In genomic region chr15:92383528-92384326, GRCh38 we compare ENCODE assay signal across 9 cellular contexts. TPM values are rescaled to one million over a fixed set of nuclear protein-coding genes. Genes with fewer than 3 reads are reported as not detected.
DNase-seq lines count a peak whose midpoint lies in the region; ATAC-seq, FAIRE-seq and TF ChIP-seq lines count a peak whose summit lies in the region.
"Had no signal": no experiment of that assay in that cellular context is flagged by ENCODE, and none has a peak within 500 bp of the region (broad histone marks: within the 10 kb centered on the region; RNA-seq: fewer than 3 reads in every experiment).

No MANE protein-coding gene starts in this region.

- TF ChIP-seq POLR2A in H1 (IDR thresholded peaks at IDR 0.05; ENCODE audit: control extremely low read depth in 1 of 2, low read depth in 2 of 2, low read length in 2 of 2), result no peak

- H3K27me3 ChIP-seq in Karpas-422 (ENCODE audit: low read length), result no peaks in the 10 kb centered on the region
- H3K27me3 ChIP-seq in H1 (replicated peaks in 1 of 4; ENCODE audit: control insufficient read depth in 3 of 4, extremely low read depth in 1 of 4, insufficient read depth in 3 of 4, low read length in 3 of 4), result peaks cover 0 to 2% (median under 1%) of the 10 kb centered on the region in 4 experiments; a peak in 2 of 7 replicates

- H2AFZ ChIP-seq in Karpas-422 (ENCODE audit: low read length), result no peak overlapping the region
- no peak overlapping the region for H2AFZ ChIP-seq in H1 (ENCODE audit: low read length)

- TF ChIP-seq RAD21 in H1 (IDR thresholded peaks at IDR 0.05 in 1 of 2, conservative IDR thresholded peaks at IDR 0.05 in 1 of 2; ENCODE audit: low read depth in 2 of 2, low read length in 2 of 2), result peak; percentile 82 to 87

- H3K9me3 Mint-ChIP-seq in activated naive CD4-positive, alpha-beta T cell treated with anti-CD3 and anti-CD28 coated beads for 36 hours, result no peaks in the 10 kb centered on the region

- H3K9me2 ChIP-seq in Karpas-422 (replicated peaks; ENCODE audit: insufficient read depth, low read length), result no peaks in the 10 kb centered on the region

- no peak overlapping the region for H4K5ac ChIP-seq in H1 (ENCODE audit: insufficient read length, low read depth, low read length)

- H4K20me1 ChIP-seq in Karpas-422 (ENCODE audit: insufficient read depth, low read depth, low read length), result no peaks in the 10 kb centered on the region
- no peaks in the 10 kb centered on the region for H4K20me1 ChIP-seq in H1 (replicated peaks in 1 of 2; ENCODE audit: control insufficient read depth in 1 of 2, insufficient read depth in 2 of 2, low read length in 2 of 2)

- no peak overlapping the region for H3K14ac ChIP-seq in H1 (ENCODE audit: insufficient read length)

- H3K4me3 ChIP-seq in Karpas-422 (ENCODE audit: low read length) (no peak overlapping the region), H1 (ENCODE audit: extremely low read depth in 1 of 4, insufficient read depth in 2 of 4, low read depth in 3 of 4, low read length in 4 of 4) (no peak overlapping the region)

- no peak overlapping the region for H2BK120ac ChIP-seq in H1 (replicated peaks; ENCODE audit: low read depth, low read length)

- no peak overlapping the region for H3K27ac Mint-ChIP-seq in activated naive CD4-positive, alpha-beta T cell treated with anti-CD3 and anti-CD28 coated beads for 36 hours
- H3K27ac Mint-ChIP-seq: activated naive CD4-positive, alpha-beta T cell treated with anti-CD3 and anti-CD28 coated beads, Interleukin-2, amount 50 U/mL, for 72 hours had no signal

- H3K4me2 ChIP-seq in Karpas-422 (ENCODE audit: low read depth, low read length, poor library complexity, severe bottlenecking) (no peak overlapping the region), H1 (ENCODE audit: insufficient read depth in 1 of 2, low read depth in 2 of 2, low read length in 2 of 2) (no peak overlapping the region)

- no peaks in the 10 kb centered on the region for H3K36me3 Mint-ChIP-seq in activated naive CD4-positive, alpha-beta T cell treated with anti-CD3 and anti-CD28 coated beads for 36 hours (ENCODE audit: low read depth)
- H3K36me3 Mint-ChIP-seq: activated naive CD4-positive, alpha-beta T cell treated with anti-CD3 and anti-CD28 coated beads, Interleukin-2, amount 50 U/mL, for 72 hours had no signal

- peaks cover 28% of the 10 kb centered on the region for H3K27me3 Mint-ChIP-seq in activated naive CD4-positive, alpha-beta T cell treated with anti-CD3 and anti-CD28 coated beads for 36 hours (ENCODE audit: low read depth)

- H3K4me3 Mint-ChIP-seq in activated naive CD4-positive, alpha-beta T cell treated with anti-CD3 and anti-CD28 coated beads for 36 hours, result no peak overlapping the region

- no peak overlapping the region for H4K91ac ChIP-seq in H1 (replicated peaks; ENCODE audit: insufficient read length, low read length)

- no peak overlapping the region for H3K18ac ChIP-seq in H1 (ENCODE audit: extremely low read depth, low read length)

- FAIRE-seq in H1 (lab: Jason Lieb, UNC), result peak; percentile 77

- no peaks in the 10 kb centered on the region for H3K79me2 ChIP-seq in Karpas-422 (ENCODE audit: low read length)
- H3K79me2 ChIP-seq in H1 (ENCODE audit: control insufficient read depth in 1 of 2, insufficient read depth in 2 of 2, low read length in 2 of 2), result no peaks in the 10 kb centered on the region

- ATAC-seq in HG02938 (IDR thresholded peaks at IDR 0.05; ENCODE audit: unreplicated experiment) (no peak), GM18870 (IDR thresholded peaks at IDR 0.05; ENCODE audit: unreplicated experiment) (no peak)
- ATAC-seq: activated naive CD4-positive, alpha-beta T cell treated with anti-CD3 and anti-CD28 coated beads, Interleukin-2, amount 50 U/mL, for 72 hours had no signal

- intact Hi-C loops in activated naive CD4-positive, alpha-beta T cell treated with anti-CD3 and anti-CD28 coated beads for 36 hours (cut with micrococcal nuclease), result loop anchor here (1.0 kb wide), 1 partner anchor 286 kb away; no protein-coding TSS in a partner anchor

- H3K56ac ChIP-seq in H1 (replicated peaks; ENCODE audit: insufficient read length, low read depth, low read length), result no peak overlapping the region

- H2BK12ac ChIP-seq in H1 (ENCODE audit: low read depth, low read length), result no peak overlapping the region

- H2BK15ac ChIP-seq in H1 (ENCODE audit: low read length), result no peak overlapping the region

- POLR2A ChIA-PET in H1 (lab: Charles Lee; ENCODE audit: partially characterized antibody), result interaction anchor here (0.7 kb wide), 1 partner anchor 1541 kb away, joined by 3 read pairs; no protein-coding TSS in a partner anchor

- CTCF ChIA-PET in activated naive CD4-positive, alpha-beta T cell treated with anti-CD3 and anti-CD28 coated beads for 36 hours (lab: Charles Lee), result interaction anchor here (0.7 kb wide), 1 partner anchor 26 kb away, joined by 3 read pairs; no protein-coding TSS in a partner anchor
- CTCF ChIA-PET in H1 (lab: Charles Lee; ENCODE audit: partially characterized antibody), result interaction anchor here (1.0 to 3.0 kb wide), 14 partner anchors 10 to 289 kb away, joined by 3 to 17 read pairs (median 4); partner anchors contain the start of gene ST8SIA2

- TF ChIP-seq EP300 in H1 (IDR thresholded peaks at IDR 0.05; ENCODE audit: borderline replicate concordance in 1 of 2, low read depth in 2 of 2, low read length in 2 of 2), result peak in 1 of 2 experiments; percentile 78; a peak in 2 of 3 replicates

- H4K8ac ChIP-seq in H1 (ENCODE audit: extremely low read depth, insufficient read depth, low read length), result no peak overlapping the region

- H3K4ac ChIP-seq in H1 (replicated peaks; ENCODE audit: insufficient read length, low read depth, low read length), result no peak overlapping the region

- peak; percentile 54 for DNase-seq in activated naive CD4-positive, alpha-beta T cell treated with anti-CD3 and anti-CD28 coated beads for 36 hours
- no peak for DNase-seq in activated naive CD4-positive, alpha-beta T cell treated with anti-CD3 and anti-CD28 coated beads, Interleukin-2, amount 50 U/mL, for 16 hours
- peak; percentile 70 for DNase-seq in Karpas-422
- DNase-seq in H1 (ENCODE audit: low read depth in 1 of 2, low spot score in 2 of 2), result peak in 1 of 2 experiments; percentile 88
- peak; percentile 57 for DNase-seq in stimulated activated CD4-positive, alpha-beta T cell treated with anti-CD3 and anti-CD28 coated beads, Interleukin-15, amount 100 ng/mL, for 24 hours
- DNase-seq in C1 segment of cervical spinal cord (lab: John Stamatoyannopoulos, UW), result no peak

- no peaks in the 10 kb centered on the region for H3K79me1 ChIP-seq in H1 (ENCODE audit: low read depth, low read length)

- H3K27ac ChIP-seq in Karpas-422 (ENCODE audit: low read length) (no peak overlapping the region), H1 (ENCODE audit: low read depth, low read length) (no peak overlapping the region)

- peak; percentile 76 to 92 (median 82) for TF ChIP-seq CTCF in H1 (IDR thresholded peaks at IDR 0.05; ENCODE audit: control extremely low read depth in 1 of 3, insufficient read depth in 1 of 3, low read depth in 1 of 3, low read length in 3 of 3)

- H2AK5ac ChIP-seq in H1 (ENCODE audit: low read depth, low read length), result no peak overlapping the region

- H3K9me3 ChIP-seq in Karpas-422 (ENCODE audit: low read length) (no peaks in the 10 kb centered on the region), H1 (ENCODE audit: insufficient read depth in 2 of 2, low read depth in 1 of 2, low read length in 1 of 2) (no peaks in the 10 kb centered on the region)

- H3K36me3 ChIP-seq in Karpas-422 (ENCODE audit: insufficient read depth, low read length) (no peaks in the 10 kb centered on the region), H1 (ENCODE audit: control insufficient read depth in 2 of 4, insufficient read depth in 4 of 4, low read length in 3 of 4) (no peaks in the 10 kb centered on the region)

- WGBS in H1 (ENCODE audit: extremely low coverage in 1 of 2, insufficient coverage in 1 of 2, insufficient read length in 1 of 2, insufficient replicate concordance in 2 of 2, low coverage in 1 of 2, low lambda C conversion rate in 2 of 2, missing lambda C conversion rate in 1 of 2), 2 experiments, result 39% methylated on average over 10 of the region's 10 CpGs; no CpG with 5 or more reads in 1 of the 2 experiments

- H3K9ac ChIP-seq in Karpas-422 (ENCODE audit: low read length) (no peak overlapping the region), H1 (replicated peaks in 1 of 4; ENCODE audit: extremely low read depth in 1 of 4, low read depth in 3 of 4, low read length in 3 of 4) (no peak overlapping the region)

- no peak overlapping the region for H3K23ac ChIP-seq in H1 (ENCODE audit: insufficient read length)

- H2BK5ac ChIP-seq in H1 (ENCODE audit: low read depth, low read length), result no peak overlapping the region

- H2BK20ac ChIP-seq in H1 (ENCODE audit: low read length), result no peak overlapping the region

- H3K4me1 Mint-ChIP-seq in activated naive CD4-positive, alpha-beta T cell treated with anti-CD3 and anti-CD28 coated beads for 36 hours (ENCODE audit: low read depth), result no peaks in the 10 kb centered on the region

- H3K23me2 ChIP-seq in H1 (ENCODE audit: low read depth, low read length), result no peaks in the 10 kb centered on the region

- no peaks in the 10 kb centered on the region for H3K4me1 ChIP-seq in Karpas-422 (ENCODE audit: low read length)
- peaks cover 0 to 3% (median 0%) of the 10 kb centered on the region in 4 experiments; a peak in 1 of 7 replicates for H3K4me1 ChIP-seq in H1 (replicated peaks in 1 of 4; ENCODE audit: control insufficient read depth in 3 of 4, insufficient read depth in 4 of 4, low read length in 3 of 4)

TF ChIP-seq in H1, 55 proteins besides CTCF, POLR2A, EP300 and RAD21:
- TF ChIP-seq TBP (IDR thresholded peaks at IDR 0.05; ENCODE audit: low read depth, low read length), result no peak
- no peak for TF ChIP-seq CHD2 (IDR thresholded peaks at IDR 0.05; ENCODE audit: low read length)
- no peak for TF ChIP-seq POU5F1 (IDR thresholded peaks at IDR 0.05; ENCODE audit: low read depth, low read length)
- TF ChIP-seq MAFK (IDR thresholded peaks at IDR 0.05; ENCODE audit: low read depth, low read length), result peak; percentile 78; the same call in 1 of the 2 replicates
- no peak for TF ChIP-seq ASH2L (IDR thresholded peaks at IDR 0.05; ENCODE audit: low read length)

RNA-seq across cellular contexts. Expression of gene ST8SIA2, which starts 10.0 kb away (rescaled TPM):
- total RNA-seq in activated naive CD4-positive, alpha-beta T cell treated with anti-CD3 and anti-CD28 coated beads for 36 hours, result not detected
- total RNA-seq in Karpas-422 (2014; rRNA removed; shearing (Covaris generic); ENCODE audit: low replicate concordance), result 0.11 TPM in 1 of 2 replicates, not detected in the other
- total RNA-seq in H1 (2021; fragmentation: NEBNext Ultra II Directional; extraction: Animal tissue kit (Norgen Biotek cat#: 25700)), result 3.2 and 4.5 TPM in 2 replicates
- 3.0 and 4.4 TPM in 2 replicates for polyA plus RNA-seq in H1 (2011; rRNA removed)
- polyA plus RNA-seq in H1 (2011; cell fraction: cytosol; rRNA removed), result 2.0 TPM
- polyA plus RNA-seq in H1 (2011; cell fraction: nucleus; rRNA removed), result 5.9 TPM
- polyA plus RNA-seq in H1 (2012, experiment 1 of 2), result 2.6 to 4.5 TPM (median 3.3 TPM) in 4 replicates
- polyA plus RNA-seq in H1 (2012, experiment 2 of 2), result 2.2 TPM
- polyA plus RNA-seq in H1 (2013, experiment 1 of 2), result 2.8 TPM
- 3.5 TPM for polyA plus RNA-seq in H1 (2013, experiment 2 of 2)
- 2.2 and 3.7 TPM in 2 replicates for polyA minus RNA-seq in H1 (2011; rRNA and poly(A)+ RNA removed)
- polyA minus RNA-seq in H1 (2011; cell fraction: cytosol; rRNA and poly(A)+ RNA removed), result 1.5 TPM
- 4.5 TPM for polyA minus RNA-seq in H1 (2011; cell fraction: nucleus; rRNA and poly(A)+ RNA removed)
- total RNA-seq: activated naive CD4-positive, alpha-beta T cell treated with anti-CD3 and anti-CD28 coated beads, Interleukin-2, amount 50 U/mL, for 72 hours had no signal

Comparison
In these comparisons a context has a peak if more than half of its experiments do, and no peak if none do; other contexts are left out.
1. DNase-seq: peak in activated naive CD4-positive, alpha-beta T cell treated with anti-CD3 and anti-CD28 coated beads for 36 hours (single experiment), Karpas-422 (single experiment) and stimulated activated CD4-positive, alpha-beta T cell treated with anti-CD3 and anti-CD28 coated beads, Interleukin-15, amount 100 ng/mL, for 24 hours (single experiment); none in activated naive CD4-positive, alpha-beta T cell treated with anti-CD3 and anti-CD28 coated beads, Interleukin-2, amount 50 U/mL, for 16 hours (single experiment) and C1 segment of cervical spinal cord (0 of 14).